1 cellular context compared by ENCODE assay signal in genomic region chr11:30919389-30920172, GRCh38.
TF ChIP-seq lines count a peak whose summit lies in the region.

No MANE protein-coding gene starts in this region.

TF ChIP-seq in GM23338, 12 proteins besides CTCF, POLR2A, EP300 and RAD21 (continued from another document):
- TF ChIP-seq, protein P1, sequence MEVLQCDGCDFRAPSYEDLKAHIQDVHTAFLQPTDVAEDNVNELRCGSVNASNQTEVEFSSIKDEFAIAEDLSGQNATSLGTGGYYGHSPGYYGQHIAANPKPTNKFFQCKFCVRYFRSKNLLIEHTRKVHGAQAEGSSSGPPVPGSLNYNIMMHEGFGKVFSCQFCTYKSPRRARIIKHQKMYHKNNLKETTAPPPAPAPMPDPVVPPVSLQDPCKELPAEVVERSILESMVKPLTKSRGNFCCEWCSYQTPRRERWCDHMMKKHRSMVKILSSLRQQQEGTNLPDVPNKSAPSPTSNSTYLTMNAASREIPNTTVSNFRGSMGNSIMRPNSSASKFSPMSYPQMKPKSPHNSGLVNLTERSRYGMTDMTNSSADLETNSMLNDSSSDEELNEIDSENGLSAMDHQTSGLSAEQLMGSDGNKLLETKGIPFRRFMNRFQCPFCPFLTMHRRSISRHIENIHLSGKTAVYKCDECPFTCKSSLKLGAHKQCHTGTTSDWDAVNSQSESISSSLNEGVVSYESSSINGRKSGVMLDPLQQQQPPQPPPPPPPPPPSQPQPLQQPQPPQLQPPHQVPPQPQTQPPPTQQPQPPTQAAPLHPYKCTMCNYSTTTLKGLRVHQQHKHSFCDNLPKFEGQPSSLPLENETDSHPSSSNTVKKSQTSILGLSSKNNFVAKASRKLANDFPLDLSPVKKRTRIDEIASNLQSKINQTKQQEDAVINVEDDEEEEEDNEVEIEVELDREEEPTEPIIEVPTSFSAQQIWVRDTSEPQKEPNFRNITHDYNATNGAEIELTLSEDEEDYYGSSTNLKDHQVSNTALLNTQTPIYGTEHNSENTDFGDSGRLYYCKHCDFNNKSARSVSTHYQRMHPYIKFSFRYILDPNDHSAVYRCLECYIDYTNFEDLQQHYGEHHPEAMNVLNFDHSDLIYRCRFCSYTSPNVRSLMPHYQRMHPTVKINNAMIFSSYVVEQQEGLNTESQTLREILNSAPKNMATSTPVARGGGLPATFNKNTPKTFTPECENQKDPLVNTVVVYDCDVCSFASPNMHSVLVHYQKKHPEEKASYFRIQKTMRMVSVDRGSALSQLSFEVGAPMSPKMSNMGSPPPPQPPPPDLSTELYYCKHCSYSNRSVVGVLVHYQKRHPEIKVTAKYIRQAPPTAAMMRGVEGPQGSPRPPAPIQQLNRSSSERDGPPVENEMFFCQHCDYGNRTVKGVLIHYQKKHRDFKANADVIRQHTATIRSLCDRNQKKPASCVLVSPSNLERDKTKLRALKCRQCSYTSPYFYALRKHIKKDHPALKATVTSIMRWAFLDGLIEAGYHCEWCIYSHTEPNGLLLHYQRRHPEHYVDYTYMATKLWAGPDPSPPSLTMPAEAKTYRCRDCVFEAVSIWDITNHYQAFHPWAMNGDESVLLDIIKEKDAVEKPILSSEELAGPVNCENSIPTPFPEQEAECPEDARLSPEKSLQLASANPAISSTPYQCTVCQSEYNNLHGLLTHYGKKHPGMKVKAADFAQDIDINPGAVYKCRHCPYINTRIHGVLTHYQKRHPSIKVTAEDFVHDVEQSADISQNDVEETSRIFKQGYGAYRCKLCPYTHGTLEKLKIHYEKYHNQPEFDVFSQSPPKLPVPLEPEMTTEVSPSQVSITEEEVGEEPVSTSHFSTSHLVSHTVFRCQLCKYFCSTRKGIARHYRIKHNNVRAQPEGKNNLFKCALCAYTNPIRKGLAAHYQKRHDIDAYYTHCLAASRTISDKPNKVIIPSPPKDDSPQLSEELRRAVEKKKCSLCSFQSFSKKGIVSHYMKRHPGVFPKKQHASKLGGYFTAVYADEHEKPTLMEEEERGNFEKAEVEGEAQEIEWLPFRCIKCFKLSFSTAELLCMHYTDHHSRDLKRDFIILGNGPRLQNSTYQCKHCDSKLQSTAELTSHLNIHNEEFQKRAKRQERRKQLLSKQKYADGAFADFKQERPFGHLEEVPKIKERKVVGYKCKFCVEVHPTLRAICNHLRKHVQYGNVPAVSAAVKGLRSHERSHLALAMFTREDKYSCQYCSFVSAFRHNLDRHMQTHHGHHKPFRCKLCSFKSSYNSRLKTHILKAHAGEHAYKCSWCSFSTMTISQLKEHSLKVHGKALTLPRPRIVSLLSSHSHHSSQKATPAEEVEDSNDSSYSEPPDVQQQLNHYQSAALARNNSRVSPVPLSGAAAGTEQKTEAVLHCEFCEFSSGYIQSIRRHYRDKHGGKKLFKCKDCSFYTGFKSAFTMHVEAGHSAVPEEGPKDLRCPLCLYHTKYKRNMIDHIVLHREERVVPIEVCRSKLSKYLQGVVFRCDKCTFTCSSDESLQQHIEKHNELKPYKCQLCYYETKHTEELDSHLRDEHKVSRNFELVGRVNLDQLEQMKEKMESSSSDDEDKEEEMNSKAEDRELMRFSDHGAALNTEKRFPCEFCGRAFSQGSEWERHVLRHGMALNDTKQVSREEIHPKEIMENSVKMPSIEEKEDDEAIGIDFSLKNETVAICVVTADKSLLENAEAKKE (CRISPR knock-in tag; IDR thresholded peaks at IDR 0.05) = no peak
- TF ChIP-seq ETS1 (IDR thresholded peaks at IDR 0.05) = no peak
